ENCODE assay signal across 2 cellular contexts in the genomic region with DNA sequence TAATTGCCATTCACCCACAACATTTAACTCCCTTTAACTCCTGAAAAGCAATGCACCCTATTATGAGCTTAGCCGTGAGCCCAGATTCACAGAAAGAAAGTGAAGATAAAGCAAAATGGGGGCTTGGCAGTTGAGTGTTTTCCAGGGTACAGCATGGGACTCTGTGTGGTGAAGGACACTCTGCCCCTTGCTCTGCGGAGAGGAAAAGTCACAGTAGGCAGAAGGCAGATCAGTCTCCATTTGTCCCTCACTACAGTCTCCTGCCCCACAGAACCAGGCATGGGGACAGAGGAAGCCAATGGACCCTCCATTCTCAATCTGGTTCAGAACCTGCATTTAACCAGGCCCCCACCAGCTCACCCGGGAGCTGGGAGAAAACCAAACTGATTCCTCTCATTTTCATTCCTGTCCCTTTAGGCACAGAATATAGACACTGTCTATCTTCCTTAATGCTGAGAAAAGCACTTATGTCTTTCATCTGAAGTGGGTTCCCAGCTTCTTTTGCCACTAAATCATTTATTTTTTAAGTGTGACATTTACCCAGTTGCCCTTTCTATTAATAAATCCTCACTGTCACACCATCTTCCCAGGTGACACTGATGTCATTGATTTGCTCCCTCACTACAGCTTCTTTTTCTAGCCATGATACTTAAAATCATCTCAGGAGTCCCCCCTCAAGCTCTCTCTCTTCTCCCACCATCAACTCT.
TF ChIP-seq lines count a peak whose summit lies in the region.

No MANE protein-coding gene starts in this region.

TF ChIP-seq in A549, 52 proteins besides CTCF, POLR2A, EP300 and RAD21:
- TF ChIP-seq NPAS2 (CRISPR knock-in tag; IDR thresholded peaks at IDR 0.05; ENCODE audit: borderline replicate concordance), result no peak

TF ChIP-seq in HCT116, 20 proteins besides CTCF, POLR2A, EP300 and RAD21:
- no peak for TF ChIP-seq YY1 (IDR thresholded peaks at IDR 0.05; ENCODE audit: extremely low read depth, insufficient replicate concordance, low read depth, low read length)
- TF ChIP-seq, protein P1, sequence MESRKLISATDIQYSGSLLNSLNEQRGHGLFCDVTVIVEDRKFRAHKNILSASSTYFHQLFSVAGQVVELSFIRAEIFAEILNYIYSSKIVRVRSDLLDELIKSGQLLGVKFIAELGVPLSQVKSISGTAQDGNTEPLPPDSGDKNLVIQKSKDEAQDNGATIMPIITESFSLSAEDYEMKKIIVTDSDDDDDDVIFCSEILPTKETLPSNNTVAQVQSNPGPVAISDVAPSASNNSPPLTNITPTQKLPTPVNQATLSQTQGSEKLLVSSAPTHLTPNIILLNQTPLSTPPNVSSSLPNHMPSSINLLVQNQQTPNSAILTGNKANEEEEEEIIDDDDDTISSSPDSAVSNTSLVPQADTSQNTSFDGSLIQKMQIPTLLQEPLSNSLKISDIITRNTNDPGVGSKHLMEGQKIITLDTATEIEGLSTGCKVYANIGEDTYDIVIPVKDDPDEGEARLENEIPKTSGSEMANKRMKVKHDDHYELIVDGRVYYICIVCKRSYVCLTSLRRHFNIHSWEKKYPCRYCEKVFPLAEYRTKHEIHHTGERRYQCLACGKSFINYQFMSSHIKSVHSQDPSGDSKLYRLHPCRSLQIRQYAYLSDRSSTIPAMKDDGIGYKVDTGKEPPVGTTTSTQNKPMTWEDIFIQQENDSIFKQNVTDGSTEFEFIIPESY (IDR thresholded peaks at IDR 0.05; ENCODE audit: extremely low read depth, insufficient replicate concordance, low read length), result no peak
- no peak for TF ChIP-seq CEBPB (IDR thresholded peaks at IDR 0.05; ENCODE audit: low read depth)
- no peak for TF ChIP-seq SIN3A (IDR thresholded peaks at IDR 0.05; ENCODE audit: low read depth)
- TF ChIP-seq EGR1 (IDR thresholded peaks at IDR 0.05; ENCODE audit: low read depth), result no peak
- TF ChIP-seq, protein P2, sequence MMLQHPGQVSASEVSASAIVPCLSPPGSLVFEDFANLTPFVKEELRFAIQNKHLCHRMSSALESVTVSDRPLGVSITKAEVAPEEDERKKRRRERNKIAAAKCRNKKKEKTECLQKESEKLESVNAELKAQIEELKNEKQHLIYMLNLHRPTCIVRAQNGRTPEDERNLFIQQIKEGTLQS (IDR thresholded peaks at IDR 0.05), result no peak
- TF ChIP-seq ZNF274 (IDR thresholded peaks at IDR 0.05; ENCODE audit: low read depth, low read length), result no peak
- no peak for TF ChIP-seq EZH2phosphoT487 (IDR thresholded peaks at IDR 0.05; ENCODE audit: borderline replicate concordance)
- TF ChIP-seq CBX3 (IDR thresholded peaks at IDR 0.05; ENCODE audit: low read depth), result no peak
- TF ChIP-seq ZFX (IDR thresholded peaks at IDR 0.05), result no peak
- no peak for TF ChIP-seq ELF1 (IDR thresholded peaks at IDR 0.05; ENCODE audit: borderline replicate concordance, low read depth)
- no peak for TF ChIP-seq TCF7L2 (IDR thresholded peaks at IDR 0.05; ENCODE audit: borderline replicate concordance, extremely low read depth, insufficient read depth, insufficient read length)
- TF ChIP-seq, protein P3, sequence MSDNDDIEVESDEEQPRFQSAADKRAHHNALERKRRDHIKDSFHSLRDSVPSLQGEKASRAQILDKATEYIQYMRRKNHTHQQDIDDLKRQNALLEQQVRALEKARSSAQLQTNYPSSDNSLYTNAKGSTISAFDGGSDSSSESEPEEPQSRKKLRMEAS (IDR thresholded peaks at IDR 0.05), result no peak
- TF ChIP-seq SRF (IDR thresholded peaks at IDR 0.05; ENCODE audit: low read depth), result no peak
- TF ChIP-seq SP1 (IDR thresholded peaks at IDR 0.05; ENCODE audit: low read depth), result no peak
- TF ChIP-seq POLR2AphosphoS5 (IDR thresholded peaks at IDR 0.05; ENCODE audit: low read depth, low read length), result no peak
- TF ChIP-seq, protein P4, sequence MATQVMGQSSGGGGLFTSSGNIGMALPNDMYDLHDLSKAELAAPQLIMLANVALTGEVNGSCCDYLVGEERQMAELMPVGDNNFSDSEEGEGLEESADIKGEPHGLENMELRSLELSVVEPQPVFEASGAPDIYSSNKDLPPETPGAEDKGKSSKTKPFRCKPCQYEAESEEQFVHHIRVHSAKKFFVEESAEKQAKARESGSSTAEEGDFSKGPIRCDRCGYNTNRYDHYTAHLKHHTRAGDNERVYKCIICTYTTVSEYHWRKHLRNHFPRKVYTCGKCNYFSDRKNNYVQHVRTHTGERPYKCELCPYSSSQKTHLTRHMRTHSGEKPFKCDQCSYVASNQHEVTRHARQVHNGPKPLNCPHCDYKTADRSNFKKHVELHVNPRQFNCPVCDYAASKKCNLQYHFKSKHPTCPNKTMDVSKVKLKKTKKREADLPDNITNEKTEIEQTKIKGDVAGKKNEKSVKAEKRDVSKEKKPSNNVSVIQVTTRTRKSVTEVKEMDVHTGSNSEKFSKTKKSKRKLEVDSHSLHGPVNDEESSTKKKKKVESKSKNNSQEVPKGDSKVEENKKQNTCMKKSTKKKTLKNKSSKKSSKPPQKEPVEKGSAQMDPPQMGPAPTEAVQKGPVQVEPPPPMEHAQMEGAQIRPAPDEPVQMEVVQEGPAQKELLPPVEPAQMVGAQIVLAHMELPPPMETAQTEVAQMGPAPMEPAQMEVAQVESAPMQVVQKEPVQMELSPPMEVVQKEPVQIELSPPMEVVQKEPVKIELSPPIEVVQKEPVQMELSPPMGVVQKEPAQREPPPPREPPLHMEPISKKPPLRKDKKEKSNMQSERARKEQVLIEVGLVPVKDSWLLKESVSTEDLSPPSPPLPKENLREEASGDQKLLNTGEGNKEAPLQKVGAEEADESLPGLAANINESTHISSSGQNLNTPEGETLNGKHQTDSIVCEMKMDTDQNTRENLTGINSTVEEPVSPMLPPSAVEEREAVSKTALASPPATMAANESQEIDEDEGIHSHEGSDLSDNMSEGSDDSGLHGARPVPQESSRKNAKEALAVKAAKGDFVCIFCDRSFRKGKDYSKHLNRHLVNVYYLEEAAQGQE (IDR thresholded peaks at IDR 0.05; ENCODE audit: low read depth), result no peak
